ENCODE assay signal across 9 cellular contexts in the genomic region with DNA sequence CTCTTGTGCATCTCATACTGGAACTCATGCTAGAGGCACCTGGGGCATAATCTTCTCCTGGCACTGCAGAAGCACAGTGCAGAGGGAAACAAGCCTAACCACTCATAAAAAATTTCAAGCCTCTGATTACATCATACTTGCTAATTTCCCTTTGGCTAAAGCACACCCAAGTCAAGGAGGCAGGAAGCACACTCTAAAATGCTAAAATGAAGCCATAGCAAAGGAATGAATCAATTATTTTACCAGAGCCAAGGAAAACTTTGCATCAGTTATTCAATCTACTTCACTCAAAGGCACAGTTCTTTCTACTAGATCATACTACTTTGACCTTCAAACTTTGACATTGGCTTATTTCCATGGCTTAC.
A peak's percentile ranks its signal among the peaks of the same experiment; 100 is the strongest.
DNase-seq lines count a peak whose midpoint lies in the region; ATAC-seq and TF ChIP-seq lines count a peak whose summit lies in the region.
"Had no signal": no experiment of that assay in that cellular context is flagged by ENCODE, and none has a peak within 500 bp of the region (broad histone marks: within the 10 kb centered on the region; RNA-seq: fewer than 3 reads in every experiment).

No MANE protein-coding gene starts in this region.

- H3K9me2 ChIP-seq in Karpas-422 (replicated peaks; ENCODE audit: insufficient read depth, low read length) = no peaks in the 10 kb centered on the region

- no peaks in the 10 kb centered on the region for H3K9me3 ChIP-seq in thyroid gland
- 0 out of 2 replicates have a peak, but pooled peaks cover 1% of the 10 kb centered on the region for H3K9me3 ChIP-seq in Karpas-422 (ENCODE audit: low read length)
- no peaks in the 10 kb centered on the region for H3K9me3 ChIP-seq in colonic mucosa

- TF ChIP-seq CTCF in RWPE1 (conservative IDR thresholded peaks at IDR 0.05; ENCODE audit: low read depth) = no peak
- TF ChIP-seq CTCF in foreskin fibroblast (IDR thresholded peaks at IDR 0.05; ENCODE audit: low read depth, low read length) = no peak
- no peak for TF ChIP-seq CTCF in thyroid gland (IDR thresholded peaks at IDR 0.05)
- no peak for TF ChIP-seq CTCF in colonic mucosa (IDR thresholded peaks at IDR 0.05)

- H4K20me1 ChIP-seq in Karpas-422 (ENCODE audit: insufficient read depth, low read depth, low read length) = no peaks in the 10 kb centered on the region
- H4K20me1 ChIP-seq: BLaER1 had no signal

- H3K36me3 ChIP-seq in thyroid gland (no peaks in the 10 kb centered on the region), Karpas-422 (ENCODE audit: insufficient read depth, low read length) (no peaks in the 10 kb centered on the region), colonic mucosa (no peaks in the 10 kb centered on the region)
- H3K36me3 ChIP-seq: BLaER1 had no signal

- intact Hi-C loops in thyroid gland (cut with DNase I) = no loop called here
- intact Hi-C loops in colonic mucosa (cut with DNase I) = no loop called here

- DNase-seq in NCI-H510A treated with DMSO at 0.1 percent for 48 hours (lab: John Stamatoyannopoulos, UW) (peak; percentile 54), NCI-H510A (lab: John Stamatoyannopoulos, UW) (no peak), RWPE1 (ENCODE audit: low spot score) (peak; percentile 75), foreskin fibroblast (peak; percentile 79 to 88), thyroid gland (peak; percentile 3), Karpas-422 (no peak), colonic mucosa (no peak)

- peaks cover 0 to 6% of the 10 kb centered on the region in 2 donors for H3K4me1 ChIP-seq in thyroid gland
- H3K4me1 ChIP-seq in Karpas-422 (ENCODE audit: low read length) = no peaks in the 10 kb centered on the region
- H3K4me1 ChIP-seq in colonic mucosa = no peaks in the 10 kb centered on the region
- H3K4me1 ChIP-seq: BLaER1 had no signal

- H3K79me2 ChIP-seq in Karpas-422 (ENCODE audit: low read length) = no peaks in the 10 kb centered on the region

- no peak for TF ChIP-seq POLR2A in thyroid gland (IDR thresholded peaks at IDR 0.05)

- H3K4me3 ChIP-seq in foreskin fibroblast (ENCODE audit: low read depth in 1 of 2, low read length in 2 of 2) (no peak overlapping the region), thyroid gland (replicated peaks in 1 of 3) (no peak overlapping the region), Karpas-422 (ENCODE audit: low read length) (no peak overlapping the region), colonic mucosa (no peak overlapping the region)
- H3K4me3 ChIP-seq: BLaER1 had no signal

- POLR2A ChIA-PET in RWPE1 (lab: Yijun Ruan, JAX; ENCODE audit: low non-redundant PET) = no interaction called here

- no peak overlapping the region for H3K27ac ChIP-seq in RWPE1
- H3K27ac ChIP-seq in thyroid gland = no peak overlapping the region
- no peak overlapping the region for H3K27ac ChIP-seq in Karpas-422 (ENCODE audit: low read length)
- no peak overlapping the region for H3K27ac ChIP-seq in colonic mucosa
- H3K27ac ChIP-seq: BLaER1 had no signal

- CTCF ChIA-PET in RWPE1 (lab: Yijun Ruan, JAX) = interaction anchor here (0.9 kb wide), 1 partner anchor 210 kb away, joined by 3 read pairs; no protein-coding TSS in a partner anchor

- no peak overlapping the region for H3K4me2 ChIP-seq in Karpas-422 (ENCODE audit: low read depth, low read length, poor library complexity, severe bottlenecking)
- H3K4me2 ChIP-seq: BLaER1 had no signal

- no peak overlapping the region for H2AFZ ChIP-seq in Karpas-422 (ENCODE audit: low read length)

- H3K27me3 ChIP-seq in thyroid gland (no peaks in the 10 kb centered on the region), Karpas-422 (ENCODE audit: low read length) (no peaks in the 10 kb centered on the region), colonic mucosa (no peaks in the 10 kb centered on the region)
- H3K27me3 ChIP-seq: BLaER1 had no signal

- no peak overlapping the region for H3K9ac ChIP-seq in Karpas-422 (ENCODE audit: low read length)
- H3K9ac ChIP-seq in colonic mucosa (ENCODE audit: low read depth in 2 of 2, low read length in 2 of 2) = no peak overlapping the region
- H3K9ac ChIP-seq: BLaER1 had no signal

- ATAC-seq in HG03460 (IDR thresholded peaks at IDR 0.05; ENCODE audit: unreplicated experiment) = no peak

Comparison
In these comparisons a context has a peak if more than half of its experiments do, and no peak if none do; other contexts are left out.
1. DNase-seq: peak in NCI-H510A treated with DMSO at 0.1 percent for 48 hours (single experiment), RWPE1 (single experiment), foreskin fibroblast (2 of 2) and thyroid gland (2 of 2); none in NCI-H510A (single experiment), Karpas-422 (single experiment) and colonic mucosa (single experiment).